In genomic region chr12:49899286-49899843, GRCh38 we compare ENCODE assay signal across 32 cellular contexts. TPM values are rescaled to one million over a fixed set of nuclear protein-coding genes. Genes with fewer than 3 reads are reported as not detected.
"Had no signal": no experiment of that assay in that cellular context is flagged by ENCODE, and none has a peak within 500 bp of the region (broad histone marks: within the 10 kb centered on the region; RNA-seq: fewer than 3 reads in every experiment).

No MANE protein-coding gene starts in this region.

- DNase-seq: cortex of kidney; effector CD4-positive, alpha-beta T cell; foreskin fibroblast; gastrocnemius medialis; glutamatergic neuron; heart right ventricle; hippocampal formation; kidney glomerular epithelial cell; left ventricle myocardium superior; lower lobe of right lung; naive thymus-derived CD8-positive, alpha-beta T cell; stimulated activated CD4-positive, alpha-beta T cell treated with anti-CD3 and anti-CD28 coated beads, Interleukin-2, amount 100 ng/mL, for 24 hours; stimulated activated CD4-positive, alpha-beta T cell treated with anti-CD3 and anti-CD28 coated beads, Interleukin-4, amount 100 ng/mL, for 24 hours; stimulated activated naive CD4-positive, alpha-beta T cell treated with Interleukin-2 at 50 U/mL for 16 hours; transverse colon; upper lobe of right lung; uterus had no signal

- H3K9me3 Mint-ChIP-seq: naive thymus-derived CD8-positive, alpha-beta T cell; stimulated activated effector memory CD8-positive, alpha-beta T cell treated with anti-CD3 and anti-CD28 coated beads, Interleukin-12 subunit alpha, Interleukin-12 subunit beta, amount 100 ng/mL, for 72 hours had no signal

- H3K4me3 ChIP-seq: gastrocnemius medialis, heart right ventricle, lower lobe of right lung, pancreas, prostate gland, right atrium auricular region, suprapubic skin, transverse colon, upper lobe of right lung, uterus had no signal

- H3K9me3 ChIP-seq: gastrocnemius medialis, heart right ventricle, lower lobe of right lung, neutrophil, pancreas, prostate gland, right atrium auricular region, suprapubic skin, transverse colon, upper lobe of right lung, uterus had no signal

- H3K4me3 Mint-ChIP-seq: naive thymus-derived CD8-positive, alpha-beta T cell; stimulated activated effector memory CD8-positive, alpha-beta T cell treated with anti-CD3 and anti-CD28 coated beads, Interleukin-12 subunit alpha, Interleukin-12 subunit beta, amount 100 ng/mL, for 72 hours had no signal

- H3K27ac ChIP-seq: epithelial cell of prostate, gastrocnemius medialis, heart right ventricle, lower lobe of right lung, neutrophil, pancreas, prostate gland, right atrium auricular region, suprapubic skin, transverse colon, upper lobe of right lung, uterus had no signal

- H3K36me3 ChIP-seq: gastrocnemius medialis, heart right ventricle, lower lobe of right lung, neutrophil, pancreas, prostate gland, right atrium auricular region, suprapubic skin, transverse colon, upper lobe of right lung, uterus had no signal

- H3K27me3 ChIP-seq: pancreas, right atrium auricular region, uterus had no signal

- ATAC-seq: esophagus mucosa; gastrocnemius medialis; heart right ventricle; left ventricle myocardium superior; lower lobe of right lung; naive thymus-derived CD8-positive, alpha-beta T cell; pancreas; sciatic nerve; stimulated activated effector memory CD8-positive, alpha-beta T cell treated with anti-CD3 and anti-CD28 coated beads, Interleukin-12 subunit alpha, Interleukin-12 subunit beta, amount 100 ng/mL, for 72 hours; upper lobe of right lung had no signal

- H3K4me1 ChIP-seq: gastrocnemius medialis, pancreas, prostate gland, upper lobe of right lung, uterus had no signal

- H3K36me3 Mint-ChIP-seq: naive thymus-derived CD8-positive, alpha-beta T cell; stimulated activated effector memory CD8-positive, alpha-beta T cell treated with anti-CD3 and anti-CD28 coated beads, Interleukin-12 subunit alpha, Interleukin-12 subunit beta, amount 100 ng/mL, for 72 hours had no signal

- H3K27ac Mint-ChIP-seq: stimulated activated effector memory CD8-positive, alpha-beta T cell treated with anti-CD3 and anti-CD28 coated beads, Interleukin-12 subunit alpha, Interleukin-12 subunit beta, amount 100 ng/mL, for 72 hours had no signal

RNA-seq across cellular contexts. Expression of gene FAIM2, which starts 4.3 kb away (rescaled TPM):
- total RNA-seq: dermis microvascular lymphatic vessel endothelial cell; naive thymus-derived CD8-positive, alpha-beta T cell had no signal

RNA-seq across cellular contexts. Expression of gene AQP2, which starts 51.2 kb away (rescaled TPM):
- total RNA-seq: dermis microvascular lymphatic vessel endothelial cell; esophagus mucosa; gastrocnemius medialis; heart right ventricle; left ventricle myocardium superior; lower lobe of right lung; mesenteric fat pad; myocyte; naive thymus-derived CD8-positive, alpha-beta T cell; omental fat pad; sciatic nerve; skeletal muscle tissue; transverse colon; upper lobe of right lung; uterus had no signal
- polyA plus RNA-seq: naive thymus-derived CD8-positive, alpha-beta T cell; neural cell had no signal
